In the genomic region with DNA sequence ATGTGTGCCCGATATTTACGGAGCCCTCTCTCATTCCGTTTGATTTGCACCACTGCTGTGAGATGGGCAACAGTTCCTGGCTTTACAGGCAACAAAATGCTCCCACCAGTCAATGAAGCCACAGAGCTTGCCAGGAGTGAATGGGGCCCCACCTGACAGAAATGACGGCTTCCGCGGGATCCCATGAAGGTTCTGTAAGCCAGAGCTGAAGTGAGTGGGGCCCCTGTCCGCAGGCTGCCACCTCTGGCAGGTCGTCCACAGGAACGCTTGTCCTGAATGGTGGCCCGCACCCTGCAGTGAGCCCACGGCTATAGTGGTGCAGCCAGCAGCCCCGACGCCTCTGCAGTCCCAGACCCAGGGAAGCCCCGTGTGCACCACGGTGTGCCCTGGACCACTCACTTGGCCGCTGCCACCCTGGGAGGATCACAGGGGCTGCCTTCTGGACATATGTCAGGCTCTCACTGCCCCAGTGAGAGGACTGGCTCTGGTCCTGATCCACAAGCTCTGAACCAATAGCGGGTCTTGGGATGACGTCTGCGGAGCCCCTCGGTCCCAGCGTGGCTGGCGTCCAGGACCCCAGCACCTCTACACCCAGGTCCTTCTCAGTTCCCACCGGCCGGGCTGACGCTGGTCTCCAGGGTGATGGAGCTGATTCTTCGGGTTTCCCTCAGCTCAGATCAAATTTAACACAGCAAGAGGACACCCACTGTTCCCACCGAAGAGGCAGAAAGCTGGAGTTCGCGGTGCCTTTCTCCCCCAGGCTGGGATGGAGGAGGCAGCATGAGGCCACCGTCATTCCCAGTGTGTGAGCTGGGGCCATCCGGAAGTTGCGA, we compare ENCODE assay signal across 25 cellular contexts.
A peak's percentile ranks its signal among the peaks of the same experiment; 100 is the strongest.
DNase-seq lines count a peak whose midpoint lies in the region; ATAC-seq, FAIRE-seq and TF ChIP-seq lines count a peak whose summit lies in the region.
"Had no signal": no experiment of that assay in that cellular context is flagged by ENCODE, and none has a peak within 500 bp of the region (broad histone marks: within the 10 kb centered on the region; RNA-seq: fewer than 3 reads in every experiment).

No MANE protein-coding gene starts in this region.

- H3K79me2 ChIP-seq in H1 (ENCODE audit: control insufficient read depth in 1 of 2, insufficient read depth in 2 of 2, low read length in 2 of 2) (no peaks in the 10 kb centered on the region), trophoblast cell (ENCODE audit: control insufficient read depth, insufficient read depth, low read length, poor library complexity) (no peaks in the 10 kb centered on the region)

- H3K23me2 ChIP-seq in H1 (ENCODE audit: low read depth, low read length): no peaks in the 10 kb centered on the region

- H2BK120ac ChIP-seq in H1 (replicated peaks; ENCODE audit: low read depth, low read length): no peak overlapping the region
- H2BK120ac ChIP-seq in trophoblast cell (ENCODE audit: insufficient read depth, low read length, poor library complexity): no peak overlapping the region

- peak overlapping the region; percentile 20 for H4K12ac ChIP-seq in trophoblast cell (ENCODE audit: low read depth, low read length)

- H3K4ac ChIP-seq in H1 (replicated peaks; ENCODE audit: insufficient read length, low read depth, low read length) (no peak overlapping the region), trophoblast cell (ENCODE audit: low read depth, low read length) (no peak overlapping the region)

- no peak overlapping the region for H3K4me3 ChIP-seq in RWPE2 (ENCODE audit: severe bottlenecking)
- no peak overlapping the region for H3K4me3 ChIP-seq in H1 (ENCODE audit: extremely low read depth in 1 of 4, insufficient read depth in 2 of 4, low read depth in 3 of 4, low read length in 4 of 4)
- no peak overlapping the region for H3K4me3 ChIP-seq in trophoblast cell (ENCODE audit: low read depth, low read length)
- H3K4me3 ChIP-seq: A549; BLaER1 treated with 17β-estradiol and CSF1 and Interleukin-3, amounts not matched to agents 10 nM and 100 nM; GM12878; GM23248 had no signal

- H2BK5ac ChIP-seq in H1 (ENCODE audit: low read depth, low read length): no peak overlapping the region
- H2BK5ac ChIP-seq in trophoblast cell (ENCODE audit: low read depth, low read length, poor library complexity): no peak overlapping the region

- H3K18ac ChIP-seq in H1 (ENCODE audit: extremely low read depth, low read length) (no peak overlapping the region), trophoblast cell (ENCODE audit: low read length) (no peak overlapping the region)

- H2BK15ac ChIP-seq in H1 (ENCODE audit: low read length): no peak overlapping the region

- peaks cover 3% of the 10 kb centered on the region for H3K9me3 ChIP-seq in RWPE2 (ENCODE audit: severe bottlenecking)
- no peaks in the 10 kb centered on the region for H3K9me3 ChIP-seq in H1 (ENCODE audit: insufficient read depth in 2 of 2, low read depth in 1 of 2, low read length in 1 of 2)
- H3K9me3 ChIP-seq in trophoblast cell (ENCODE audit: insufficient read depth, low read depth, low read length): peaks cover 19% of the 10 kb centered on the region
- H3K9me3 ChIP-seq: A549, BE2C had no signal

- 91% methylated on average over 29 of the region's 32 CpGs; no CpG with 5 or more reads in 1 of the 2 experiments for WGBS in H1 (ENCODE audit: extremely low coverage in 1 of 2, insufficient coverage in 1 of 2, insufficient read length in 1 of 2, insufficient replicate concordance in 2 of 2, low coverage in 1 of 2, low lambda C conversion rate in 2 of 2, missing lambda C conversion rate in 1 of 2), 2 experiments
- WGBS in trophoblast cell (ENCODE audit: extremely low coverage, insufficient coverage, insufficient read length): no CpG with 5 or more reads among the region's 32 CpGs

- no peak overlapping the region for H2BK12ac ChIP-seq in H1 (ENCODE audit: low read depth, low read length)
- H2BK12ac ChIP-seq in trophoblast cell (ENCODE audit: low read length): no peak overlapping the region

- no peaks in the 10 kb centered on the region for H3K36me3 ChIP-seq in RWPE2 (ENCODE audit: low read depth)
- H3K36me3 ChIP-seq in H1 (ENCODE audit: control insufficient read depth in 2 of 4, insufficient read depth in 4 of 4, low read length in 3 of 4): no peaks in the 10 kb centered on the region
- H3K36me3 ChIP-seq in trophoblast cell (ENCODE audit: control insufficient read depth in 1 of 2, insufficient read depth in 2 of 2, low read length in 2 of 2): no peaks in the 10 kb centered on the region
- H3K36me3 ChIP-seq: BE2C; BLaER1 treated with 17β-estradiol and CSF1 and Interleukin-3, amounts not matched to agents 10 nM and 100 nM had no signal

- no peak for TF ChIP-seq CTCF in RWPE2 (IDR thresholded peaks at IDR 0.05; ENCODE audit: poor library complexity, severe bottlenecking)
- TF ChIP-seq CTCF in H1 (IDR thresholded peaks at IDR 0.05; ENCODE audit: control extremely low read depth in 1 of 3, insufficient read depth in 1 of 3, low read depth in 1 of 3, low read length in 3 of 3): no peak

- peak overlapping the region; percentile 0 for H4K91ac ChIP-seq in H1 (replicated peaks; ENCODE audit: insufficient read length, low read length)
- H4K91ac ChIP-seq in trophoblast cell (ENCODE audit: low read depth, low read length): no peak overlapping the region

- TF ChIP-seq RAD21 in H1 (IDR thresholded peaks at IDR 0.05 in 1 of 2, conservative IDR thresholded peaks at IDR 0.05 in 1 of 2; ENCODE audit: low read depth in 2 of 2, low read length in 2 of 2): no peak

- TF ChIP-seq EP300 in H1 (IDR thresholded peaks at IDR 0.05; ENCODE audit: borderline replicate concordance in 1 of 2, low read depth in 2 of 2, low read length in 2 of 2): no peak

- H4K8ac ChIP-seq in H1 (ENCODE audit: extremely low read depth, insufficient read depth, low read length) (peak overlapping the region; percentile 65), trophoblast cell (ENCODE audit: low read depth, low read length) (no peak overlapping the region)

- H2AFZ ChIP-seq in H1 (ENCODE audit: low read length): no peak overlapping the region
- H2AFZ ChIP-seq in trophoblast cell (ENCODE audit: insufficient read depth, low read length, poor library complexity): no peak overlapping the region
- H2AFZ ChIP-seq: GM23248 had no signal

- H3K27me3 ChIP-seq in RWPE2 (ENCODE audit: insufficient read depth, poor library complexity, severe bottlenecking) (no peaks in the 10 kb centered on the region), H1 (replicated peaks in 1 of 4; ENCODE audit: control insufficient read depth in 3 of 4, extremely low read depth in 1 of 4, insufficient read depth in 3 of 4, low read length in 3 of 4) (no peaks in the 10 kb centered on the region; a peak in 1 of 7 replicates), trophoblast cell (ENCODE audit: insufficient read depth, low read length) (no peaks in the 10 kb centered on the region)
- H3K27me3 ChIP-seq: BE2C had no signal

- H3K9ac ChIP-seq in H1 (replicated peaks in 1 of 4; ENCODE audit: extremely low read depth in 1 of 4, low read depth in 3 of 4, low read length in 3 of 4) (no peak overlapping the region), trophoblast cell (ENCODE audit: low read length) (no peak overlapping the region)
- H3K9ac ChIP-seq: BLaER1 treated with 17β-estradiol and CSF1 and Interleukin-3, amounts not matched to agents 10 nM and 100 nM; GM23248 had no signal

- H4K5ac ChIP-seq in H1 (ENCODE audit: insufficient read length, low read depth, low read length): no peak overlapping the region

- DNase-seq in RWPE2 (ENCODE audit: low spot score) (peak; percentile 42), H1 (ENCODE audit: low read depth in 1 of 2, low spot score in 2 of 2) (no peak), trophoblast cell (no peak)
- no peak for DNase-seq in stimulated activated CD4-positive, alpha-beta T cell treated with anti-CD3 and anti-CD28 coated beads, Interleukin-4, amount 100 ng/mL, for 1 hour
- DNase-seq in activated CD8-positive, alpha-beta memory T cell treated with anti-CD3 and anti-CD28 coated beads, Interleukin-2, amount 50 U/mL, for 48 hours: no peak
- DNase-seq: 8988T; ACHN; AML-193; BE2C; CD4-positive, alpha-beta T cell; CD8-positive, alpha-beta memory T cell; DMS 273 treated with DMSO at 0.1 percent for 48 hours; DMS79; EL; GDM1; GM23248; H9 had no signal

- ATAC-seq in RWPE2 (ENCODE audit: low read depth) (no peak), GM18868 (IDR thresholded peaks at IDR 0.05; ENCODE audit: unreplicated experiment) (no peak)
- ATAC-seq: A549, GM12878, HCT116 had no signal

- no peak for TF ChIP-seq POLR2A in H1 (IDR thresholded peaks at IDR 0.05; ENCODE audit: control extremely low read depth in 1 of 2, low read depth in 2 of 2, low read length in 2 of 2)

- H3K14ac ChIP-seq in H1 (ENCODE audit: insufficient read length) (no peak overlapping the region), trophoblast cell (ENCODE audit: low read length) (no peak overlapping the region)

- no peak overlapping the region for H3K4me2 ChIP-seq in H1 (ENCODE audit: insufficient read depth in 1 of 2, low read depth in 2 of 2, low read length in 2 of 2)
- H3K4me2 ChIP-seq in trophoblast cell (ENCODE audit: low read length): no peak overlapping the region
- H3K4me2 ChIP-seq: A549; BLaER1 treated with 17β-estradiol and CSF1 and Interleukin-3, amounts not matched to agents 10 nM and 100 nM had no signal

- H3K23ac ChIP-seq in H1 (ENCODE audit: insufficient read length): no peak overlapping the region
- H3K23ac ChIP-seq in trophoblast cell (ENCODE audit: low read length): no peak overlapping the region

- CTCF ChIA-PET in H1 (lab: Charles Lee; ENCODE audit: partially characterized antibody): interaction anchor here (1.3 to 2.0 kb wide), 3 partner anchors 8 to 28 kb away, joined by 4 to 5 read pairs (median 5); no protein-coding TSS in a partner anchor

- H3K4me1 ChIP-seq in RWPE2 (ENCODE audit: insufficient read depth, poor library complexity, severe bottlenecking): no peaks in the 10 kb centered on the region
- peaks cover 3 to 9% (median 5%) of the 10 kb centered on the region in 4 experiments for H3K4me1 ChIP-seq in H1 (replicated peaks in 1 of 4; ENCODE audit: control insufficient read depth in 3 of 4, insufficient read depth in 4 of 4, low read length in 3 of 4)
- no peaks in the 10 kb centered on the region for H3K4me1 ChIP-seq in trophoblast cell (ENCODE audit: control insufficient read depth in 1 of 2, insufficient read depth in 2 of 2, low read length in 2 of 2)
- H3K4me1 ChIP-seq: A549, BE2C had no signal

- H3K56ac ChIP-seq in H1 (replicated peaks; ENCODE audit: insufficient read length, low read depth, low read length): no peak overlapping the region

- H2AK5ac ChIP-seq in H1 (ENCODE audit: low read depth, low read length): no peak overlapping the region
- H2AK5ac ChIP-seq in trophoblast cell (ENCODE audit: low read length): no peak overlapping the region

- no peak for FAIRE-seq in H1 (lab: Jason Lieb, UNC)
- FAIRE-seq: A549, D721Med, GM12878, GM18507, GM19239 had no signal

- H3K79me1 ChIP-seq in H1 (ENCODE audit: low read depth, low read length) (no peaks in the 10 kb centered on the region), trophoblast cell (ENCODE audit: low read length) (no peaks in the 10 kb centered on the region)

- no peaks in the 10 kb centered on the region for H4K20me1 ChIP-seq in H1 (replicated peaks in 1 of 2; ENCODE audit: control insufficient read depth in 1 of 2, insufficient read depth in 2 of 2, low read length in 2 of 2)
- H4K20me1 ChIP-seq: BLaER1 treated with 17β-estradiol and CSF1 and Interleukin-3, amounts not matched to agents 10 nM and 100 nM had no signal

- H3K27ac ChIP-seq in RWPE2 (ENCODE audit: poor library complexity, severe bottlenecking) (no peak overlapping the region), H1 (ENCODE audit: low read depth, low read length) (no peak overlapping the region), trophoblast cell (ENCODE audit: low read depth, low read length) (no peak overlapping the region)
- H3K27ac ChIP-seq: A549; BLaER1 treated with 17β-estradiol and CSF1 and Interleukin-3, amounts not matched to agents 10 nM and 100 nM; GM23248 had no signal

- H2BK20ac ChIP-seq in H1 (ENCODE audit: low read length): no peak overlapping the region

- POLR2A ChIA-PET in H1 (lab: Charles Lee; ENCODE audit: partially characterized antibody): no interaction called here
